Comparison of ENCODE assay signal across 15 cellular contexts in genomic region chr3:15903164-15903563, GRCh38.
A peak's percentile ranks its signal among the peaks of the same experiment; 100 is the strongest.
DNase-seq lines count a peak whose midpoint lies in the region; ATAC-seq, FAIRE-seq and TF ChIP-seq lines count a peak whose summit lies in the region.
"Had no signal": no experiment of that assay in that cellular context is flagged by ENCODE, and none has a peak within 500 bp of the region (broad histone marks: within the 10 kb centered on the region; RNA-seq: fewer than 3 reads in every experiment).

No MANE protein-coding gene starts in this region.

- H3K27me3 Mint-ChIP-seq in CD4-positive, alpha-beta T cell, result no peaks in the 10 kb centered on the region

- DNase-seq in H4 (ENCODE audit: low spot score) (peak; percentile 19), cardiac fibroblast (ENCODE audit: low read depth in 2 of 2) (peak; percentile 6 to 36), right cardiac atrium (peak in 2 of 3 donors; percentile 27 to 61), NCI-H748 (lab: John Stamatoyannopoulos, UW; ENCODE audit: unreplicated experiment) (no peak), HTR-8/SVneo (ENCODE audit: insufficient read length, low spot score) (no peak)
- no peak for DNase-seq in CD4-positive, alpha-beta T cell
- DNase-seq: activated naive CD4-positive, alpha-beta T cell treated with anti-CD3 and anti-CD28 coated beads, Interleukin-2, amount 50 U/mL, for 16 hours; CD8-positive, alpha-beta T cell; dermis blood vessel endothelial cell; hippocampal formation; NCI-H345 had no signal

- H3K36me3 ChIP-seq in subcutaneous abdominal adipose tissue (ENCODE audit: control insufficient read depth in 5 of 5, insufficient read depth in 5 of 5, low read length in 5 of 5), result no peaks in the 10 kb centered on the region

- no peak for TF ChIP-seq CTCF in cardiac fibroblast (IDR thresholded peaks at IDR 0.05; ENCODE audit: low read depth, low read length)
- TF ChIP-seq CTCF in CD4-positive, alpha-beta T cell (IDR thresholded peaks at IDR 0.05), result no peak

- FAIRE-seq in HTR-8/SVneo (lab: Jason Lieb, UNC), result no peak
- FAIRE-seq: RCC 7860 had no signal

- H3K9ac ChIP-seq in subcutaneous abdominal adipose tissue (ENCODE audit: low read length in 5 of 5), result peak overlapping the region in 1 of 5 donors; percentile 56

- intact Hi-C loops in right cardiac atrium (cut with DNase I), result no loop called here
- intact Hi-C loops in CD4-positive, alpha-beta T cell (cut with DNase I, micrococcal nuclease), result no loop called here

- no peaks in the 10 kb centered on the region for H3K9me3 Mint-ChIP-seq in CD4-positive, alpha-beta T cell
- H3K9me3 Mint-ChIP-seq: CD8-positive, alpha-beta T cell had no signal

- H3K27ac ChIP-seq in right cardiac atrium (ENCODE audit: low read length) (no peak overlapping the region), subcutaneous abdominal adipose tissue (ENCODE audit: low read depth, low read length) (peak overlapping the region; percentile 34)
- H3K27ac ChIP-seq in CD4-positive, alpha-beta T cell (ENCODE audit: low read depth, low read length), result no peak overlapping the region

- no peak overlapping the region for H3K4me3 Mint-ChIP-seq in CD4-positive, alpha-beta T cell
- H3K4me3 Mint-ChIP-seq: CD8-positive, alpha-beta T cell had no signal

- no peak overlapping the region for H3K4me3 ChIP-seq in cardiac fibroblast (replicated peaks in 1 of 2; ENCODE audit: low read depth in 2 of 2, low read length in 2 of 2)
- no peak overlapping the region for H3K4me3 ChIP-seq in right cardiac atrium (ENCODE audit: low read length)
- no peak overlapping the region for H3K4me3 ChIP-seq in subcutaneous abdominal adipose tissue (ENCODE audit: low read depth in 1 of 5, low read length in 5 of 5)

- 33% methylated on average over 3 of the region's 3 CpGs for WGBS in right cardiac atrium

- no peaks in the 10 kb centered on the region for H3K4me1 Mint-ChIP-seq in CD4-positive, alpha-beta T cell (ENCODE audit: low read depth)

- H3K36me3 Mint-ChIP-seq in CD4-positive, alpha-beta T cell (ENCODE audit: low read depth), result no peaks in the 10 kb centered on the region
- H3K36me3 Mint-ChIP-seq: CD8-positive, alpha-beta T cell had no signal

- CTCF ChIA-PET in CD4-positive, alpha-beta T cell (lab: Charles Lee), result no interaction called here

- H3K27me3 ChIP-seq in right cardiac atrium (ENCODE audit: control insufficient read depth, insufficient read depth) (no peaks in the 10 kb centered on the region), subcutaneous abdominal adipose tissue (ENCODE audit: control insufficient read depth in 5 of 5, insufficient read depth in 4 of 5, low read length in 5 of 5) (no peaks in the 10 kb centered on the region)
- no peaks in the 10 kb centered on the region for H3K27me3 ChIP-seq in CD4-positive, alpha-beta T cell (ENCODE audit: control insufficient read depth, insufficient read depth, low read length)

- POLR2A ChIA-PET in CD4-positive, alpha-beta T cell (lab: Charles Lee), result no interaction called here

- H3K4me1 ChIP-seq in right cardiac atrium (ENCODE audit: control insufficient read depth, insufficient read depth, low read length) (peaks cover 7% of the 10 kb centered on the region), subcutaneous abdominal adipose tissue (ENCODE audit: control insufficient read depth in 5 of 5, insufficient read depth in 5 of 5, low read length in 5 of 5) (peaks cover 2 to 13% (median 12%) of the 10 kb centered on the region in 5 donors)

- H3K9me3 ChIP-seq in right cardiac atrium (ENCODE audit: control insufficient read depth, low read length), result no peaks in the 10 kb centered on the region
- no peaks in the 10 kb centered on the region for H3K9me3 ChIP-seq in subcutaneous abdominal adipose tissue (ENCODE audit: control insufficient read depth in 5 of 5, low read length in 5 of 5)
- H3K9me3 ChIP-seq in CD4-positive, alpha-beta T cell (ENCODE audit: control insufficient read depth, low read length), result no peaks in the 10 kb centered on the region

- no peak overlapping the region for H3K27ac Mint-ChIP-seq in CD4-positive, alpha-beta T cell
- H3K27ac Mint-ChIP-seq: CD8-positive, alpha-beta T cell had no signal

- ATAC-seq in right cardiac atrium, result peak; percentile 85 to 93
- no peak for ATAC-seq in CD4-positive, alpha-beta T cell (ENCODE audit: poor library complexity)
- ATAC-seq in HG03108 (IDR thresholded peaks at IDR 0.05; ENCODE audit: unreplicated experiment), result no peak
- ATAC-seq: CD8-positive, alpha-beta T cell; HCT116 had no signal

Comparison
In these comparisons a context has a peak if more than half of its experiments do, and no peak if none do; other contexts are left out.
1. DNase-seq: peak in H4 (single experiment), cardiac fibroblast (2 of 2) and right cardiac atrium (2 of 3); none in NCI-H748 (single experiment), CD4-positive, alpha-beta T cell (0 of 10) and HTR-8/SVneo (single experiment).
2. ATAC-seq: peak in right cardiac atrium (2 of 2); none in CD4-positive, alpha-beta T cell (single experiment) and HG03108 (single experiment).